ENCODE assay signal across 7 cellular contexts in genomic region chr14:105568140-105568843, GRCh38. TPM values are rescaled to one million over a fixed set of nuclear protein-coding genes. Genes with fewer than 3 reads are reported as not detected.
DNase-seq lines count a peak whose midpoint lies in the region; ATAC-seq, FAIRE-seq and TF ChIP-seq lines count a peak whose summit lies in the region.
"Not testable (repeated sequence)": the region's sequence is repeated elsewhere in the genome, so short reads cannot be mapped to it uniquely, and the experiment has no call there.

No MANE protein-coding gene starts in this region.

- peak; percentile 98 for FAIRE-seq in GM12891 (lab: Jason Lieb, UNC)

- H3K9me3 Mint-ChIP-seq in activated CD8-positive, alpha-beta memory T cell treated with anti-CD3 and anti-CD28 coated beads, Interleukin-2, amount 10 ng/mL, durations not matched to agents 7 days and 5 days (ENCODE audit: low read depth) = peaks cover 26% of the 10 kb centered on the region

- TF ChIP-seq CTCF in MM.1S (IDR thresholded peaks at IDR 0.05; ENCODE audit: low read length); foreskin keratinocyte (conservative IDR thresholded peaks at IDR 0.05): not testable (repeated sequence)

- H3K36me3 ChIP-seq in MM.1S (replicated peaks; ENCODE audit: insufficient read depth, low read length) = not testable (repeated sequence)

- H3K4me3 Mint-ChIP-seq in activated CD8-positive, alpha-beta memory T cell treated with anti-CD3 and anti-CD28 coated beads, Interleukin-2, amount 10 ng/mL, durations not matched to agents 7 days and 5 days = not testable (repeated sequence)

- not testable (repeated sequence) for H3K27me3 ChIP-seq in MM.1S (replicated peaks; ENCODE audit: insufficient read depth, low read length); foreskin keratinocyte

- not testable (repeated sequence) for H3K4me2 ChIP-seq in MM.1S (ENCODE audit: low read depth, low read length)

- not testable (repeated sequence) for H3K9me3 ChIP-seq in MM.1S (replicated peaks; ENCODE audit: insufficient read depth, low read length)

- not testable (repeated sequence) for H3K27me3 Mint-ChIP-seq in activated CD8-positive, alpha-beta memory T cell treated with anti-CD3 and anti-CD28 coated beads, Interleukin-2, amount 10 ng/mL, durations not matched to agents 7 days and 5 days

- not testable (repeated sequence) for H3F3A ChIP-seq in MM.1S (ENCODE audit: insufficient read depth, low read length)

- H3K4me3 ChIP-seq in MM.1S (ENCODE audit: low read length) = not testable (repeated sequence)

- H3K9ac ChIP-seq in MM.1S (ENCODE audit: low read length) = not testable (repeated sequence)

- H2AFZ ChIP-seq in MM.1S (ENCODE audit: low read length) = not testable (repeated sequence)

- not testable (repeated sequence) for H3K36me3 Mint-ChIP-seq in activated CD8-positive, alpha-beta memory T cell treated with anti-CD3 and anti-CD28 coated beads, Interleukin-2, amount 10 ng/mL, durations not matched to agents 7 days and 5 days

- CTCF ChIA-PET in activated CD8-positive, alpha-beta memory T cell treated with anti-CD3 and anti-CD28 coated beads, Interleukin-2, amount 10 ng/mL, durations not matched to agents 7 days and 5 days (lab: Charles Lee) = not testable (repeated sequence)

- not testable (repeated sequence) for DNase-seq in GM12891 (ENCODE audit: insufficient read length, low spot score); MM.1S; activated CD8-positive, alpha-beta memory T cell treated with anti-CD3 and anti-CD28 coated beads, Interleukin-2, amount 10 ng/mL, durations not matched to agents 7 days and 5 days
- peak; percentile 51 for DNase-seq in RPMI7951 (ENCODE audit: low read depth)
- DNase-seq in foreskin keratinocyte = peak in 1 of 2 donors; percentile 25
- DNase-seq in sciatic nerve (ENCODE audit: low spot score) = peak; percentile 23

- not testable (repeated sequence) for H3K4me1 Mint-ChIP-seq in activated CD8-positive, alpha-beta memory T cell treated with anti-CD3 and anti-CD28 coated beads, Interleukin-2, amount 10 ng/mL, durations not matched to agents 7 days and 5 days

- H4K20me1 ChIP-seq in MM.1S (ENCODE audit: insufficient read depth, low read length) = not testable (repeated sequence)

- H3K9me2 ChIP-seq in MM.1S (replicated peaks; ENCODE audit: insufficient read depth, low read length) = not testable (repeated sequence)

- intact Hi-C loops in sciatic nerve (cut with DNase I) = loop anchor here (5.0 kb wide), 1 partner anchor 119 kb away; no protein-coding TSS in a partner anchor

- H3K4me1 ChIP-seq in MM.1S (ENCODE audit: low read length) = peaks cover 41% of the 10 kb centered on the region
- not testable (repeated sequence) for H3K4me1 ChIP-seq in foreskin keratinocyte

- not testable (repeated sequence) for TF ChIP-seq POLR2A in GM12891 (IDR thresholded peaks at IDR 0.05; ENCODE audit: low read depth, low read length)

- peaks cover 23% of the 10 kb centered on the region for H3K79me2 ChIP-seq in MM.1S (ENCODE audit: low read length)

- H3K27ac Mint-ChIP-seq in activated CD8-positive, alpha-beta memory T cell treated with anti-CD3 and anti-CD28 coated beads, Interleukin-2, amount 10 ng/mL, durations not matched to agents 7 days and 5 days = not testable (repeated sequence)

- ATAC-seq in HG03108 (IDR thresholded peaks at IDR 0.05; ENCODE audit: unreplicated experiment) (peak; percentile 20), foreskin keratinocyte (peak; percentile 60)
- ATAC-seq in activated CD8-positive, alpha-beta memory T cell treated with anti-CD3 and anti-CD28 coated beads, Interleukin-2, amount 10 ng/mL, durations not matched to agents 7 days and 5 days = peak; percentile 68
- not testable (repeated sequence) for ATAC-seq in sciatic nerve

- H3K27ac ChIP-seq in MM.1S (ENCODE audit: low read length) = peak overlapping the region; percentile 77; the same call in 1 of the 2 replicates
- not testable (repeated sequence) for H3K27ac ChIP-seq in foreskin keratinocyte

RNA-seq across cellular contexts. Expression of gene TMEM121, which starts 41.9 kb away (rescaled TPM):
- 0.18 TPM for polyA plus RNA-seq in GM12891 (2012; ENCODE audit: low read depth, missing spikeins)
- total RNA-seq in RPMI7951 (2014; rRNA removed; shearing (Covaris generic)) = 0.36 and 0.98 TPM in 2 replicates
- 10 to 100 TPM; 11.5 to 11.9 TPM for total RNA-seq in activated CD8-positive, alpha-beta memory T cell treated with anti-CD3 and anti-CD28 coated beads, Interleukin-2, amount 10 ng/mL, durations not matched to agents 7 days and 5 days
- total RNA-seq in foreskin keratinocyte = 0.53 and 1.3 TPM in 2 replicates
- 0.76 and 1.6 TPM in 2 replicates for polyA plus RNA-seq in foreskin keratinocyte
- 8.7 TPM for total RNA-seq in sciatic nerve
